Comparison of ENCODE assay signal across 21 cellular contexts in the genomic region with DNA sequence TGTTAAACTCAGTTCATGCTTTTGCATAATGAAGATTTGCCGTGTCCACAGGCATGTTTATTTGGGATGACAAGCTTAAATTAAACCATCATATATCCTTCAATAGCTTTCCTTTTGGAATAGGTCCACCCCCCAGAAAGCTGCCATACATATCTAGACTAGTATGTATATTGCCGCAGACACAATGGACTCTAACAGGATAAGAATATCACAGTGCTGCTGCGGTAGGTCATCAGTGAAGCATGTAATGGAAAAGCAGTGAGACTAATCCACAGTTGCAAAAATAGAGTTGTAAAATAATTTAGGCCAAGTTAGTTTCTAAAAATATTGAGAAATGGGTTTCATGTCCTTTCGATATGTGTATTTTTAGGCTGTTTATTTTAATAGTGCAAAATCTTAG.
DNase-seq lines count a peak whose midpoint lies in the region; ATAC-seq and TF ChIP-seq lines count a peak whose summit lies in the region.
"Had no signal": no experiment of that assay in that cellular context is flagged by ENCODE, and none has a peak within 500 bp of the region (broad histone marks: within the 10 kb centered on the region; RNA-seq: fewer than 3 reads in every experiment).

No MANE protein-coding gene starts in this region.

- no peaks in the 10 kb centered on the region for H3K9me3 Mint-ChIP-seq in stimulated activated naive B cell treated with anti-CD40 and anti-IgM and Interleukin-4, amounts not matched to agents 10 μg/mL and 1 μg/mL and 100 μg/mL, for 72 hours
- H3K9me3 Mint-ChIP-seq: CD4-positive, alpha-beta T cell had no signal

- H3K4me1 ChIP-seq in BLaER1, result peaks cover 10% of the 10 kb centered on the region
- H3K4me1 ChIP-seq in ascending aorta, result peaks cover 0 to 3% of the 10 kb centered on the region in 2 donors
- H3K4me1 ChIP-seq in osteoblast (ENCODE audit: insufficient read depth, low read length), result no peaks in the 10 kb centered on the region
- peaks cover 0 to 22% (median 0%) of the 10 kb centered on the region in 4 donors for H3K4me1 ChIP-seq in tibial artery
- no peaks in the 10 kb centered on the region for H3K4me1 ChIP-seq in PC-3 (ENCODE audit: insufficient read depth, low read length)
- no peaks in the 10 kb centered on the region for H3K4me1 ChIP-seq in mesenchymal stem cell (ENCODE audit: control insufficient read depth, insufficient read depth, low read depth, low read length)
- H3K4me1 ChIP-seq in spleen, result no peaks in the 10 kb centered on the region

- H3K4me3 ChIP-seq in BLaER1, result no peak overlapping the region
- peak overlapping the region in 1 of 2 donors; percentile 19 for H3K4me3 ChIP-seq in ascending aorta
- no peak overlapping the region for H3K4me3 ChIP-seq in osteoblast (ENCODE audit: insufficient read depth, low read length)
- H3K4me3 ChIP-seq in tibial artery, result peak overlapping the region; percentile 9 to 18
- H3K4me3 ChIP-seq in PC-3 (ENCODE audit: low read length), result no peak overlapping the region
- no peak overlapping the region for H3K4me3 ChIP-seq in mesenchymal stem cell (ENCODE audit: insufficient read depth in 1 of 2, low read depth in 1 of 2, low read length in 2 of 2)
- H3K4me3 ChIP-seq in spleen, result no peak overlapping the region
- H3K4me3 ChIP-seq: BLaER1 treated with 17β-estradiol and CSF1 and Interleukin-3, amounts not matched to agents 10 nM and 100 nM; GM23248 had no signal

- no TSS peak for BruUV-seq in PC-3 (replicated peaks; lab: Mats Ljungman, UMichigan)

- H3F3A ChIP-seq in PC-3 (ENCODE audit: low read length, unreplicated experiment), result no peaks in the 10 kb centered on the region

- H3K36me3 Mint-ChIP-seq in stimulated activated naive B cell treated with anti-CD40 and anti-IgM and Interleukin-4, amounts not matched to agents 10 μg/mL and 1 μg/mL and 100 μg/mL, for 72 hours, result no peaks in the 10 kb centered on the region
- H3K36me3 Mint-ChIP-seq: CD14-positive monocyte had no signal

- intact Hi-C loops in ascending aorta (cut with DNase I), result no loop called here
- intact Hi-C loops in tibial artery (cut with DNase I; ENCODE audit: low total_unique reads), result no loop called here
- intact Hi-C loops in PC-3 (cut with micrococcal nuclease), result no loop called here
- intact Hi-C loops in spleen (cut with DNase I; ENCODE audit: low total_unique reads), result no loop called here

- no peak overlapping the region for H3K9ac ChIP-seq in BLaER1
- no peak overlapping the region for H3K9ac ChIP-seq in PC-3 (ENCODE audit: low read length)
- no peak overlapping the region for H3K9ac ChIP-seq in mesenchymal stem cell (ENCODE audit: low read length)
- H3K9ac ChIP-seq: BLaER1 treated with 17β-estradiol and CSF1 and Interleukin-3, amounts not matched to agents 10 nM and 100 nM; GM23248 had no signal

- H4K20me1 ChIP-seq in BLaER1 (no peaks in the 10 kb centered on the region), osteoblast (ENCODE audit: insufficient read depth, low read length) (no peaks in the 10 kb centered on the region), PC-3 (ENCODE audit: low read length) (no peaks in the 10 kb centered on the region)
- H4K20me1 ChIP-seq: BLaER1 treated with 17β-estradiol and CSF1 and Interleukin-3, amounts not matched to agents 10 nM and 100 nM had no signal

- no peak for ATAC-seq in PC-3
- no peak for ATAC-seq in stimulated activated naive B cell treated with anti-CD40 and anti-IgM and Interleukin-4, amounts not matched to agents 10 μg/mL and 1 μg/mL and 100 μg/mL, for 72 hours (replicated peaks)

- no peaks in the 10 kb centered on the region for H3K9me2 ChIP-seq in PC-3 (replicated peaks; ENCODE audit: low read length)

- no peaks in the 10 kb centered on the region for H3K79me1 ChIP-seq in mesenchymal stem cell (replicated peaks; ENCODE audit: low read length, poor library complexity, severe bottlenecking)

- H2BK15ac ChIP-seq in mesenchymal stem cell (ENCODE audit: low read depth, poor library complexity, severe bottlenecking), result no peak overlapping the region

- no peaks in the 10 kb centered on the region for H3K9me3 ChIP-seq in BLaER1
- no peaks in the 10 kb centered on the region for H3K9me3 ChIP-seq in ascending aorta
- no peaks in the 10 kb centered on the region for H3K9me3 ChIP-seq in osteoblast (ENCODE audit: low read depth, low read length)
- no peaks in the 10 kb centered on the region for H3K9me3 ChIP-seq in tibial artery
- H3K9me3 ChIP-seq in PC-3 (ENCODE audit: low read length), result no peaks in the 10 kb centered on the region
- no peaks in the 10 kb centered on the region for H3K9me3 ChIP-seq in mesenchymal stem cell (ENCODE audit: control insufficient read depth, low read length)
- no peaks in the 10 kb centered on the region for H3K9me3 ChIP-seq in spleen

- H3K27me3 ChIP-seq in BLaER1, result no peaks in the 10 kb centered on the region
- no peaks in the 10 kb centered on the region for H3K27me3 ChIP-seq in ascending aorta
- no peaks in the 10 kb centered on the region for H3K27me3 ChIP-seq in osteoblast (ENCODE audit: insufficient read depth, low read length)
- H3K27me3 ChIP-seq in tibial artery, result no peaks in the 10 kb centered on the region
- H3K27me3 ChIP-seq in PC-3 (ENCODE audit: low read length), result no peaks in the 10 kb centered on the region
- H3K27me3 ChIP-seq in mesenchymal stem cell (ENCODE audit: control insufficient read depth in 1 of 2, insufficient read depth in 1 of 2, low read length in 2 of 2), result no peaks in the 10 kb centered on the region
- no peaks in the 10 kb centered on the region for H3K27me3 ChIP-seq in spleen (replicated peaks in 1 of 7)
- H3K27me3 ChIP-seq: BLaER1 treated with 17β-estradiol and CSF1 and Interleukin-3, amounts not matched to agents 10 nM and 100 nM had no signal

- no peak overlapping the region for H3K27ac Mint-ChIP-seq in stimulated activated naive B cell treated with anti-CD40 and anti-IgM and Interleukin-4, amounts not matched to agents 10 μg/mL and 1 μg/mL and 100 μg/mL, for 72 hours
- H3K27ac Mint-ChIP-seq: B cell; CD14-positive monocyte; CD4-positive, alpha-beta T cell; CD8-positive, alpha-beta memory T cell had no signal

- CTCF ChIA-PET in PC-3 (lab: Charles Lee), result no interaction called here

- H3K79me2 ChIP-seq in osteoblast (ENCODE audit: insufficient read depth, low read length), result no peaks in the 10 kb centered on the region
- H3K79me2 ChIP-seq in PC-3 (ENCODE audit: low read length), result no peaks in the 10 kb centered on the region

- TF ChIP-seq POLR2A in spleen (IDR thresholded peaks at IDR 0.05), result no peak

- no peak overlapping the region for H3K4me3 Mint-ChIP-seq in stimulated activated naive B cell treated with anti-CD40 and anti-IgM and Interleukin-4, amounts not matched to agents 10 μg/mL and 1 μg/mL and 100 μg/mL, for 72 hours
- H3K4me3 Mint-ChIP-seq: B cell; CD14-positive monocyte; CD4-positive, alpha-beta T cell; CD8-positive, alpha-beta memory T cell had no signal

- DNase-seq in ascending aorta (ENCODE audit: low spot score in 2 of 2) (no peak), osteoblast (ENCODE audit: insufficient read length, low spot score, missing footprints) (no peak), tibial artery (no peak), PC-3 (no peak), mesenchymal stem cell (no peak), spleen (no peak)
- DNase-seq in stimulated activated naive B cell treated with anti-CD40 and anti-IgM and Interleukin-4, amounts not matched to agents 10 μg/mL and 1 μg/mL and 100 μg/mL, for 72 hours, result no peak
- DNase-seq: CD4-positive, alpha-beta T cell; CD8-positive, alpha-beta memory T cell; DMS 273 treated with DMSO at 0.1 percent for 48 hours; DMS79; EL; GDM1; GM23248; H7; HCEC 1CT had no signal

- H3K4me2 ChIP-seq in BLaER1 (peak overlapping the region; percentile 19), osteoblast (ENCODE audit: insufficient read depth, low read length) (no peak overlapping the region), PC-3 (ENCODE audit: low read length) (no peak overlapping the region), mesenchymal stem cell (ENCODE audit: low read length, poor library complexity, severe bottlenecking) (no peak overlapping the region)

- H3K4me1 Mint-ChIP-seq in stimulated activated naive B cell treated with anti-CD40 and anti-IgM and Interleukin-4, amounts not matched to agents 10 μg/mL and 1 μg/mL and 100 μg/mL, for 72 hours, result no peaks in the 10 kb centered on the region
- H3K4me1 Mint-ChIP-seq: B cell; CD14-positive monocyte; CD8-positive, alpha-beta memory T cell had no signal

- no peak overlapping the region for H3K23ac ChIP-seq in mesenchymal stem cell (ENCODE audit: low read length in 2 of 2)

- WGBS in mesenchymal stem cell, result 89% methylated on average over 4 of the region's 4 CpGs
- 85 to 94% (median 92%) methylated on average over 4 of the region's 4 CpGs for WGBS in spleen, 5 donors

- H3K36me3 ChIP-seq in BLaER1 (no peaks in the 10 kb centered on the region), ascending aorta (no peaks in the 10 kb centered on the region), osteoblast (ENCODE audit: insufficient read depth, low read length) (no peaks in the 10 kb centered on the region), tibial artery (no peaks in the 10 kb centered on the region), PC-3 (ENCODE audit: low read depth, low read length) (no peaks in the 10 kb centered on the region), mesenchymal stem cell (ENCODE audit: control insufficient read depth in 1 of 2, insufficient read depth in 2 of 2, low read depth in 1 of 2, low read length in 2 of 2) (no peaks in the 10 kb centered on the region), spleen (no peaks in the 10 kb centered on the region)
- H3K36me3 ChIP-seq: BLaER1 treated with 17β-estradiol and CSF1 and Interleukin-3, amounts not matched to agents 10 nM and 100 nM had no signal

- no peaks in the 10 kb centered on the region for H3K27me3 Mint-ChIP-seq in stimulated activated naive B cell treated with anti-CD40 and anti-IgM and Interleukin-4, amounts not matched to agents 10 μg/mL and 1 μg/mL and 100 μg/mL, for 72 hours
- H3K27me3 Mint-ChIP-seq: B cell; CD4-positive, alpha-beta T cell had no signal

- no peak overlapping the region for H2AK5ac ChIP-seq in mesenchymal stem cell (ENCODE audit: low read length, severe bottlenecking)

- H3K14ac ChIP-seq in mesenchymal stem cell (ENCODE audit: low read length in 2 of 2), result no peak overlapping the region

- no peak overlapping the region for H3K4ac ChIP-seq in mesenchymal stem cell (ENCODE audit: low read depth in 1 of 2, low read length in 2 of 2)

- TF ChIP-seq CTCF in ascending aorta (IDR thresholded peaks at IDR 0.05), result no peak
- TF ChIP-seq CTCF in osteoblast (IDR thresholded peaks at IDR 0.05; ENCODE audit: extremely low read depth, low read depth, low read length), result no peak
- no peak for TF ChIP-seq CTCF in tibial artery (IDR thresholded peaks at IDR 0.05)
- no peak for TF ChIP-seq CTCF in PC-3 (conservative IDR thresholded peaks at IDR 0.05; ENCODE audit: low read depth, low read length)
- TF ChIP-seq CTCF in spleen (IDR thresholded peaks at IDR 0.05 in 8 of 11, conservative IDR thresholded peaks at IDR 0.05 in 3 of 11), result no peak

- H2BK5ac ChIP-seq in mesenchymal stem cell (ENCODE audit: low read depth, low read length, poor library complexity, severe bottlenecking), result no peak overlapping the region

- H3K18ac ChIP-seq in mesenchymal stem cell (ENCODE audit: low read depth in 1 of 2, low read length in 2 of 2), result no peak overlapping the region

- H2AFZ ChIP-seq in osteoblast (ENCODE audit: low read length) (peak overlapping the region; percentile 47), PC-3 (ENCODE audit: low read length) (no peak overlapping the region), mesenchymal stem cell (ENCODE audit: low read depth, low read length) (no peak overlapping the region)
- H2AFZ ChIP-seq: GM23248 had no signal

- no peak overlapping the region for H4K8ac ChIP-seq in mesenchymal stem cell (ENCODE audit: low read length)

- no peak overlapping the region for H2BK12ac ChIP-seq in mesenchymal stem cell (ENCODE audit: low read length in 2 of 2)

- POLR2A ChIA-PET in PC-3 (lab: Charles Lee; ENCODE audit: unreplicated experiment), result no interaction called here

- H4K91ac ChIP-seq in mesenchymal stem cell (ENCODE audit: low read length), result no peak overlapping the region

- H2BK120ac ChIP-seq in mesenchymal stem cell (ENCODE audit: low read depth, low read length), result no peak overlapping the region

- H3K27ac ChIP-seq in BLaER1, result no peak overlapping the region
- peak overlapping the region; percentile 54 to 62 for H3K27ac ChIP-seq in ascending aorta
- H3K27ac ChIP-seq in osteoblast (ENCODE audit: low read depth, low read length), result no peak overlapping the region
- H3K27ac ChIP-seq in tibial artery, result peak overlapping the region in 1 of 2 donors; percentile 19
- H3K27ac ChIP-seq in PC-3 (ENCODE audit: low read length), result no peak overlapping the region
- H3K27ac ChIP-seq in mesenchymal stem cell (ENCODE audit: low read length, poor library complexity, severe bottlenecking), result no peak overlapping the region
- H3K27ac ChIP-seq in spleen, result no peak overlapping the region
- H3K27ac ChIP-seq: 22Rv1; BLaER1 treated with 17β-estradiol and CSF1 and Interleukin-3, amounts not matched to agents 10 nM and 100 nM; GM23248 had no signal

Comparison
In these comparisons a context has a peak if more than half of its experiments do, and no peak if none do; other contexts are left out.
1. H3K27ac ChIP-seq: peak in ascending aorta (2 of 2); none in BLaER1 (single experiment), osteoblast (single experiment), PC-3 (single experiment), mesenchymal stem cell (single experiment) and spleen (0 of 8).
2. H3K4me3 ChIP-seq: peak in tibial artery (2 of 2); none in BLaER1 (single experiment), osteoblast (single experiment), PC-3 (single experiment), mesenchymal stem cell (0 of 2) and spleen (0 of 8).